24 cellular contexts compared by ENCODE assay signal in the genomic region with DNA sequence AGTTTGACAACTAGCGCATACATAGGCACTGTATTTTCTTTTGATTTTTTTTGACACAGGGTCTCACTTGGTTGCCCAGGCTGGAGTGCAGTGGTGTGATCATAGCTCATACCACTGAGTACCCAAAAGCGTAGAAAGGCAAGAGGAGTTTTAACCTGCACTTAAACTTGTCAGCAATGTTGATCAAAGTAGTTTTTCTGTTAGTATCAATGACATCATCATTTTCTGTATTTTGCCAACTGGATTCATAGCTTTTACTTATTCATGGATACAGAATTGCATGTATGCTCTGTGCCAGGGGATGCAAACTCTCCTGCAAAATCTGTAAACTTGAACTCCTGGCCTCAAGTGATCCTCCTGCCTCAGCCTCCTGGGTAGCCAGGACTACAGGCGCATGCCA. TPM values are rescaled to one million over a fixed set of nuclear protein-coding genes. Genes with fewer than 3 reads are reported as not detected.
"Had no signal": no experiment of that assay in that cellular context is flagged by ENCODE, and none has a peak within 500 bp of the region (broad histone marks: within the 10 kb centered on the region; RNA-seq: fewer than 3 reads in every experiment).

No MANE protein-coding gene starts in this region.

- H3K4me2 ChIP-seq: PC-9 had no signal

- H2AFZ ChIP-seq: PC-9 had no signal

- H3K4me3 Mint-ChIP-seq: IgD-negative memory B cell had no signal

- DNase-seq: KBM-7; MV-4-11; NCI-H1048; NCI-H1105; NCI-H1417; NCI-H1436 treated with DMSO at 0.1 percent for 48 hours; NCI-H1694; NCI-H187 treated with DMSO at 0.1 percent for 48 hours; NCI-H2029 treated with DMSO at 0.1 percent for 48 hours; NCI-H2171 treated with DMSO at 0.1 percent for 48 hours; NCI-H524; NCI-H69; NCI-H774; NK-92 treated with Interleukin-12 subunit alpha and Interleukin-12 subunit beta, amount 100 ng/mL, for 24 hours; OCI-M1; PC-9; Peyer's patch; SHP77 treated with DMSO at 0.1 percent for 48 hours; SJCRH30 had no signal

- H3K9me3 ChIP-seq: SJCRH30 had no signal

- H3K4me1 ChIP-seq: Peyer's patch had no signal

- H3K27ac ChIP-seq: PC-9, Peyer's patch, SJCRH30 had no signal

- ATAC-seq: Right ventricle myocardium inferior, SK-N-SH treated with all-trans-retinoic acid at 6 μM for 48 hours had no signal

- H3K27me3 ChIP-seq: Peyer's patch, SJCRH30 had no signal

- H3K27me3 Mint-ChIP-seq: IgD-negative memory B cell had no signal

- H3K4me3 ChIP-seq: PC-9, Peyer's patch, SJCRH30 had no signal

- H3K4me1 Mint-ChIP-seq: IgD-negative memory B cell had no signal

RNA-seq across cellular contexts. Expression of gene ATP2A3, which starts 55.9 kb away (rescaled TPM):
- total RNA-seq: HT1080, MCF 10A had no signal
